12 cellular contexts compared by ENCODE assay signal in the genomic region with DNA sequence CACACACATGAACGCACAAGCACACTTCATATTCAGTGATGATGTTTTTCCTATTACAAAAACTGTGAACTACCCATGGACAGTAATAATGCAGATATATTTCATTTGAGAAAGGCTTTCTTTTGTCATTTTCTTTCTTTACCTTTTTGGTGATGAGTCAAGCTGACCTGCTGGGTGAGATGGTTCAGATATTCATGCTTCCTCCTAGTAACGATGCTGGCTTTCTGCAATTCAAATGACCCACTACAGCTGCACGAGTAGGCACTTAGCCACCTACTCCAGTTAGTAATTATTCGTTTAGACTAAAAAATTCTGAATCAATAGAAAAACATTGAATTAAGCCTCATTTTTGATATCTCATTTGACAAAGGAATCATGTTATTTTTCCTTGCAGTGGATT.
"Had no signal": no experiment of that assay in that cellular context is flagged by ENCODE, and none has a peak within 500 bp of the region (broad histone marks: within the 10 kb centered on the region; RNA-seq: fewer than 3 reads in every experiment).

No MANE protein-coding gene starts in this region.

- DNase-seq: activated naive CD4-positive, alpha-beta T cell treated with Interleukin-2 at 50 U/mL for 16 hours; aorta; cerebellar nuclear complex; effector memory CD4-positive, alpha-beta T cell; foreskin fibroblast; glutamatergic neuron; hypothalamus; kidney glomerular epithelial cell; nucleus accumbens; stimulated activated CD4-positive, alpha-beta T cell treated with anti-CD3 and anti-CD28 coated beads, Interleukin-2, amount 100 ng/mL, for 48 hours had no signal

- H3K36me3 ChIP-seq: breast epithelium, right atrium auricular region had no signal

- H3K4me1 ChIP-seq: breast epithelium, right atrium auricular region had no signal

- H3K4me3 ChIP-seq: breast epithelium, right atrium auricular region had no signal

- H3K27ac ChIP-seq: breast epithelium, right atrium auricular region had no signal

- H3K9me3 ChIP-seq: breast epithelium, right atrium auricular region had no signal
